18 cellular contexts compared by ENCODE assay signal in genomic region chr4:71261633-71262121, GRCh38.
A peak's percentile ranks its signal among the peaks of the same experiment; 100 is the strongest.
DNase-seq lines count a peak whose midpoint lies in the region; ATAC-seq, FAIRE-seq and TF ChIP-seq lines count a peak whose summit lies in the region.
"Had no signal": no experiment of that assay in that cellular context is flagged by ENCODE, and none has a peak within 500 bp of the region (broad histone marks: within the 10 kb centered on the region; RNA-seq: fewer than 3 reads in every experiment).

No MANE protein-coding gene starts in this region.

- no peak overlapping the region for H3K4me2 ChIP-seq in GM23338
- no peak overlapping the region for H3K4me2 ChIP-seq in mesendoderm (ENCODE audit: low read length)

- TF ChIP-seq CTCF in GM12864 (IDR thresholded peaks at IDR 0.05; ENCODE audit: low read depth, low read length, missing control alignments) = no peak
- TF ChIP-seq CTCF in GM23338 (conservative IDR thresholded peaks at IDR 0.05; ENCODE audit: low read depth in 2 of 2) = no peak

- DNase-seq in GM12864 (ENCODE audit: low read depth) (peak; percentile 18), GM23338 (ENCODE audit: low spot score) (no peak), mesendoderm (no peak), NCI-H82 treated with DMSO at 0.1 percent for 48 hours (lab: John Stamatoyannopoulos, UW; ENCODE audit: unreplicated experiment) (no peak), KG1 (lab: John Stamatoyannopoulos, UW) (no peak), H54 (ENCODE audit: insufficient read length, low spot score) (no peak)
- DNase-seq: activated CD4-positive, alpha-beta T cell treated with anti-CD3 and anti-CD28 coated beads, Interleukin-2, amount 50 U/mL, for 4 hours; colonic mucosa; esophagus squamous epithelium; NCI-H1048; NCI-H226 had no signal

- no peak overlapping the region for H2BK15ac ChIP-seq in mesendoderm (replicated peaks; ENCODE audit: low read depth)

- no peaks in the 10 kb centered on the region for H3K9me3 Mint-ChIP-seq in GM23338
- H3K9me3 Mint-ChIP-seq: activated naive CD4-positive, alpha-beta T cell treated with anti-CD3 and anti-CD28 coated beads, Interleukin-2, amount 50 U/mL, for 24 hours; T-helper 1 cell treated with Interleukin-12 subunit alpha and Interleukin-12 subunit beta and Interleukin-4 antibody, amounts not matched to agents 30 μg/mL and 1 μg/mL, for 36 hours had no signal

- no peaks in the 10 kb centered on the region for H3K27me3 ChIP-seq in GM23338 (ENCODE audit: insufficient read depth)
- H3K27me3 ChIP-seq in mesendoderm (ENCODE audit: insufficient read depth, low read length, poor library complexity) = no peaks in the 10 kb centered on the region
- H3K27me3 ChIP-seq: BLaER1 treated with 17β-estradiol and CSF1 and Interleukin-3, amounts not matched to agents 10 nM and 100 nM; colonic mucosa; esophagus squamous epithelium had no signal

- no peak overlapping the region for H2BK120ac ChIP-seq in mesendoderm (ENCODE audit: low read depth, low read length)

- peaks cover 7% of the 10 kb centered on the region; the same call in 2 of the 3 replicates for H3K4me1 Mint-ChIP-seq in GM23338

- no peak overlapping the region for H4K5ac ChIP-seq in mesendoderm (ENCODE audit: low read length)

- H3K4ac ChIP-seq in mesendoderm (ENCODE audit: low read depth, low read length) = no peak overlapping the region

- no peaks in the 10 kb centered on the region for H3K27me3 Mint-ChIP-seq in GM23338 (ENCODE audit: insufficient read depth, low read depth, poor library complexity)
- H3K27me3 Mint-ChIP-seq: activated naive CD4-positive, alpha-beta T cell treated with anti-CD3 and anti-CD28 coated beads, Interleukin-2, amount 50 U/mL, for 24 hours had no signal

- H3K4me1 ChIP-seq in GM23338 (ENCODE audit: insufficient read depth) (peaks cover 20% of the 10 kb centered on the region; the same call in 1 of the 2 replicates), mesendoderm (ENCODE audit: control insufficient read depth, low read depth, low read length) (no peaks in the 10 kb centered on the region)
- H3K4me1 ChIP-seq: colonic mucosa, prostate gland had no signal

- H3K4me3 ChIP-seq in GM12864 (ENCODE audit: low read depth, low read length) (no peak overlapping the region), GM23338 (no peak overlapping the region), mesendoderm (ENCODE audit: low read length) (no peak overlapping the region)
- H3K4me3 ChIP-seq: BLaER1 treated with 17β-estradiol and CSF1 and Interleukin-3, amounts not matched to agents 10 nM and 100 nM; colonic mucosa; esophagus squamous epithelium; prostate gland had no signal

- WGBS in mesendoderm (ENCODE audit: extremely low coverage, insufficient coverage, low lambda C conversion rate) = no CpG with 5 or more reads among the region's 3 CpGs

- TF ChIP-seq POLR2A in H54 (IDR thresholded peaks at IDR 0.05; ENCODE audit: low read depth, low read length) = no peak

- H3K27ac ChIP-seq in GM23338 (ENCODE audit: low read depth) (no peak overlapping the region), angular gyrus (ENCODE audit: low read depth, low read length) (peak overlapping the region; percentile 44), mesendoderm (ENCODE audit: low read depth, low read length) (no peak overlapping the region)
- H3K27ac ChIP-seq: colonic mucosa, esophagus squamous epithelium, prostate gland had no signal

- no peak overlapping the region for H3K23ac ChIP-seq in mesendoderm (ENCODE audit: low read length)

- H3K9me2 ChIP-seq in GM23338 (ENCODE audit: insufficient read depth) = no peaks in the 10 kb centered on the region

- no peak for FAIRE-seq in H54 (lab: Jason Lieb, UNC)
- FAIRE-seq: G401.6 had no signal

- no peaks in the 10 kb centered on the region for H3K36me3 Mint-ChIP-seq in GM23338 (ENCODE audit: low read depth)
- H3K36me3 Mint-ChIP-seq: activated naive CD4-positive, alpha-beta T cell treated with anti-CD3 and anti-CD28 coated beads, Interleukin-2, amount 50 U/mL, for 24 hours had no signal

- no peaks in the 10 kb centered on the region for H4K20me1 ChIP-seq in GM23338 (replicated peaks; ENCODE audit: insufficient read depth)
- H4K20me1 ChIP-seq: BLaER1 treated with 17β-estradiol and CSF1 and Interleukin-3, amounts not matched to agents 10 nM and 100 nM had no signal

- ATAC-seq in GM23338 = no peak
- ATAC-seq in esophagus mucosa = no peak

- peak overlapping the region; percentile 13; the same call in 1 of the 2 replicates for H3K27ac Mint-ChIP-seq in GM23338
- H3K27ac Mint-ChIP-seq: activated naive CD4-positive, alpha-beta T cell treated with anti-CD3 and anti-CD28 coated beads, Interleukin-2, amount 50 U/mL, for 24 hours; T-helper 1 cell treated with Interleukin-12 subunit alpha and Interleukin-12 subunit beta and Interleukin-4 antibody, amounts not matched to agents 30 μg/mL and 1 μg/mL, for 36 hours had no signal

- H2AK5ac ChIP-seq in mesendoderm (ENCODE audit: low read length) = no peak overlapping the region

- H3K79me2 ChIP-seq in GM23338 (replicated peaks; ENCODE audit: insufficient read depth) (no peaks in the 10 kb centered on the region), mesendoderm (ENCODE audit: control insufficient read depth, insufficient read depth, low read length) (no peaks in the 10 kb centered on the region)

- H3F3A ChIP-seq in GM23338 (replicated peaks; ENCODE audit: low read depth) = no peaks in the 10 kb centered on the region

- no peak overlapping the region for H3K9ac ChIP-seq in mesendoderm (ENCODE audit: low read length)
- H3K9ac ChIP-seq: BLaER1 treated with 17β-estradiol and CSF1 and Interleukin-3, amounts not matched to agents 10 nM and 100 nM had no signal

- no peak overlapping the region for H4K8ac ChIP-seq in mesendoderm (ENCODE audit: low read depth, low read length)

- H2BK5ac ChIP-seq in mesendoderm (ENCODE audit: low read length) = no peak overlapping the region

- H2AFZ ChIP-seq in GM23338 = 0 out of 2 replicates have a peak overlapping the region, but pooled peaks have one; percentile 63

- peak overlapping the region; percentile 51 for H3K18ac ChIP-seq in mesendoderm (ENCODE audit: low read length)

- no peak overlapping the region for H3K4me3 Mint-ChIP-seq in GM23338
- H3K4me3 Mint-ChIP-seq: activated naive CD4-positive, alpha-beta T cell treated with anti-CD3 and anti-CD28 coated beads, Interleukin-2, amount 50 U/mL, for 24 hours; T-helper 1 cell treated with Interleukin-12 subunit alpha and Interleukin-12 subunit beta and Interleukin-4 antibody, amounts not matched to agents 30 μg/mL and 1 μg/mL, for 36 hours had no signal

- no peaks in the 10 kb centered on the region for H3K79me1 ChIP-seq in mesendoderm (ENCODE audit: low read length)

- no peak overlapping the region for H3K56ac ChIP-seq in mesendoderm (ENCODE audit: low read length)

- H3K36me3 ChIP-seq in GM23338 (ENCODE audit: insufficient read depth) (no peaks in the 10 kb centered on the region), mesendoderm (ENCODE audit: control insufficient read depth, insufficient read depth, low read length) (no peaks in the 10 kb centered on the region)
- H3K36me3 ChIP-seq: BLaER1 treated with 17β-estradiol and CSF1 and Interleukin-3, amounts not matched to agents 10 nM and 100 nM; colonic mucosa; esophagus squamous epithelium; prostate gland had no signal

TF ChIP-seq in GM23338, 12 proteins besides CTCF, POLR2A, EP300 and RAD21 (continues in another document):
- no peak for TF ChIP-seq REST (IDR thresholded peaks at IDR 0.05; ENCODE audit: unreplicated experiment)
- no peak for TF ChIP-seq ZNF331 (CRISPR knock-in tag; IDR thresholded peaks at IDR 0.05; ENCODE audit: low read depth)
- TF ChIP-seq POLR2AphosphoS5 (IDR thresholded peaks at IDR 0.05; ENCODE audit: low read depth) = no peak
- TF ChIP-seq ZNF114 (CRISPR knock-in tag; IDR thresholded peaks at IDR 0.05) = no peak
- no peak for TF ChIP-seq STAT1 (IDR thresholded peaks at IDR 0.05; ENCODE audit: unreplicated experiment)
- no peak for TF ChIP-seq JUNB (IDR thresholded peaks at IDR 0.05; ENCODE audit: unreplicated experiment)
